In genomic region chr3:69326821-69327433, GRCh38 we compare ENCODE assay signal across 1 cellular context.
TF ChIP-seq lines count a peak whose summit lies in the region.

No MANE protein-coding gene starts in this region.

TF ChIP-seq in GM12878, 131 proteins besides CTCF, POLR2A, EP300 and RAD21 (continued from another document and continues in another):
- no peak for TF ChIP-seq E2F8 (IDR thresholded peaks at IDR 0.05; ENCODE audit: low read depth, partially characterized antibody)
- no peak for TF ChIP-seq USF2 (IDR thresholded peaks at IDR 0.05; ENCODE audit: borderline replicate concordance, low read depth, low read length)
- TF ChIP-seq RELB (IDR thresholded peaks at IDR 0.05; ENCODE audit: low read depth) = peak; percentile 97
- no peak for TF ChIP-seq SUZ12 (IDR thresholded peaks at IDR 0.05; ENCODE audit: unreplicated experiment)
- no peak for TF ChIP-seq IRF4 (IDR thresholded peaks at IDR 0.05; ENCODE audit: low read depth, low read length)
- TF ChIP-seq ELK1 (IDR thresholded peaks at IDR 0.05; ENCODE audit: low read depth, low read length) = no peak
- TF ChIP-seq GATAD2B (conservative IDR thresholded peaks at IDR 0.05; ENCODE audit: low read depth) = peak; percentile 52
- no peak for TF ChIP-seq BACH1 (IDR thresholded peaks at IDR 0.05; ENCODE audit: borderline replicate concordance)
- no peak for TF ChIP-seq TCF3 (IDR thresholded peaks at IDR 0.05; ENCODE audit: borderline replicate concordance, insufficient read depth, low read depth, low read length)
- TF ChIP-seq RCOR1 (conservative IDR thresholded peaks at IDR 0.05; ENCODE audit: low read depth, low read length) = 0 out of 2 replicates have a peak, but pooled peaks have one; percentile 31
- TF ChIP-seq NR2C1 (IDR thresholded peaks at IDR 0.05) = no peak
- TF ChIP-seq SUPT20H (IDR thresholded peaks at IDR 0.05; ENCODE audit: borderline replicate concordance, control insufficient read depth, low read depth, low read length) = no peak
- no peak for TF ChIP-seq CHD4 (IDR thresholded peaks at IDR 0.05)
- 0 out of 2 replicates have a peak, but pooled peaks have one; percentile 30 for TF ChIP-seq SMARCA5 (IDR thresholded peaks at IDR 0.05)
- 0 out of 2 replicates have a peak, but pooled peaks have one; percentile 76 for TF ChIP-seq MLLT1 (IDR thresholded peaks at IDR 0.05)
- no peak for TF ChIP-seq HSF1 (IDR thresholded peaks at IDR 0.05; ENCODE audit: low read depth, low read length)
- no peak for TF ChIP-seq TARDBP (IDR thresholded peaks at IDR 0.05; ENCODE audit: borderline replicate concordance)
- 0 out of 2 replicates have a peak, but pooled peaks have one; percentile 65 for TF ChIP-seq PML (IDR thresholded peaks at IDR 0.05; ENCODE audit: low read length)
- TF ChIP-seq IKZF1 (conservative IDR thresholded peaks at IDR 0.05) = peak; percentile 94
- TF ChIP-seq NKRF (conservative IDR thresholded peaks at IDR 0.05) = no peak
- no peak for TF ChIP-seq POLR2AphosphoS5 (IDR thresholded peaks at IDR 0.05; ENCODE audit: low read length)
- TF ChIP-seq DPF2 (IDR thresholded peaks at IDR 0.05) = peak; percentile 59; the same call in 1 of the 2 replicates
- TF ChIP-seq KLF5 (IDR thresholded peaks at IDR 0.05; ENCODE audit: partially characterized antibody) = no peak
- TF ChIP-seq TAF1 (IDR thresholded peaks at IDR 0.05; ENCODE audit: borderline replicate concordance, low read depth, low read length) = peak; percentile 43; the same call in 1 of the 2 replicates
- TF ChIP-seq WRNIP1 (IDR thresholded peaks at IDR 0.05; ENCODE audit: borderline replicate concordance, low read depth, low read length) = no peak
- peak; percentile 59; the same call in 1 of the 2 replicates for TF ChIP-seq TCF12 (IDR thresholded peaks at IDR 0.05; ENCODE audit: low read depth, low read length)
- TF ChIP-seq MEF2A (IDR thresholded peaks at IDR 0.05; ENCODE audit: insufficient read depth, low read depth, low read length) = peak; percentile 84
- TF ChIP-seq SPI1 (IDR thresholded peaks at IDR 0.05; ENCODE audit: borderline replicate concordance, insufficient read depth, low read depth, low read length) = no peak
- peak; percentile 97 to 98 for TF ChIP-seq IKZF2 (IDR thresholded peaks at IDR 0.05)
- no peak for TF ChIP-seq POLR2AphosphoS2 (IDR thresholded peaks at IDR 0.05; ENCODE audit: low read depth, low read length)
- TF ChIP-seq RBBP5 (conservative IDR thresholded peaks at IDR 0.05) = no peak
- peak; percentile 62; the same call in 1 of the 2 replicates for TF ChIP-seq ATF2 (IDR thresholded peaks at IDR 0.05; ENCODE audit: low read length)
- TF ChIP-seq RUNX3 (IDR thresholded peaks at IDR 0.05; ENCODE audit: low read length) = peak; percentile 93
- no peak for TF ChIP-seq RFX5 (IDR thresholded peaks at IDR 0.05; ENCODE audit: low read depth, low read length)
- TF ChIP-seq PAX5 (IDR thresholded peaks at IDR 0.05; ENCODE audit: borderline replicate concordance, low read depth, low read length) = peak; percentile 73; the same call in 1 of the 2 replicates
- TF ChIP-seq BMI1 (IDR thresholded peaks at IDR 0.05; ENCODE audit: borderline replicate concordance) = peak; percentile 38; the same call in 1 of the 2 replicates
- TF ChIP-seq NR2C2 (IDR thresholded peaks at IDR 0.05; ENCODE audit: borderline replicate concordance, control insufficient read depth, insufficient read length, low read depth) = no peak
- TF ChIP-seq ESRRA (IDR thresholded peaks at IDR 0.05; ENCODE audit: low read length) = 0 out of 2 replicates have a peak, but pooled peaks have one; percentile 12
- peak; percentile 47 for TF ChIP-seq RELA (IDR thresholded peaks at IDR 0.05; ENCODE audit: borderline replicate concordance, partially characterized antibody)
- TF ChIP-seq BRCA1 (IDR thresholded peaks at IDR 0.05; ENCODE audit: low read depth, low read length) = no peak
- TF ChIP-seq LARP7 (IDR thresholded peaks at IDR 0.05) = no peak
- no peak for TF ChIP-seq ATF3 (IDR thresholded peaks at IDR 0.05; ENCODE audit: borderline replicate concordance, extremely low read depth, low read depth, low read length)
- TF ChIP-seq E4F1 (IDR thresholded peaks at IDR 0.05; ENCODE audit: borderline replicate concordance, partially characterized antibody) = no peak
- no peak for TF ChIP-seq GABPA (IDR thresholded peaks at IDR 0.05; ENCODE audit: low read depth)
- no peak for TF ChIP-seq FOS (IDR thresholded peaks at IDR 0.05; ENCODE audit: borderline replicate concordance, extremely low read depth, insufficient read length)
- TF ChIP-seq KDM1A (IDR thresholded peaks at IDR 0.05; ENCODE audit: borderline replicate concordance) = no peak
- no peak; the same call in 1 of the 2 replicates for TF ChIP-seq CBFB (IDR thresholded peaks at IDR 0.05; ENCODE audit: low read depth)
- TF ChIP-seq SMAD5 (IDR thresholded peaks at IDR 0.05; ENCODE audit: low read depth) = no peak
- peak; percentile 76 for TF ChIP-seq MEF2B (IDR thresholded peaks at IDR 0.05; ENCODE audit: partially characterized antibody, poor library complexity, severe bottlenecking)
- TF ChIP-seq NFXL1 (IDR thresholded peaks at IDR 0.05; ENCODE audit: borderline replicate concordance) = no peak
- TF ChIP-seq CEBPB (IDR thresholded peaks at IDR 0.05; ENCODE audit: borderline replicate concordance in 1 of 2, low read depth in 2 of 2, low read length in 2 of 2) = peak in 1 of 2 experiments; percentile 49; a peak in 1 of 4 replicates
- TF ChIP-seq NFIC (IDR thresholded peaks at IDR 0.05; ENCODE audit: low read depth, low read length) = peak; percentile 91
- no peak for TF ChIP-seq SREBF1 (IDR thresholded peaks at IDR 0.05; ENCODE audit: low read length)
- no peak for TF ChIP-seq RB1 (IDR thresholded peaks at IDR 0.05; ENCODE audit: borderline replicate concordance)
